In the genomic region with DNA sequence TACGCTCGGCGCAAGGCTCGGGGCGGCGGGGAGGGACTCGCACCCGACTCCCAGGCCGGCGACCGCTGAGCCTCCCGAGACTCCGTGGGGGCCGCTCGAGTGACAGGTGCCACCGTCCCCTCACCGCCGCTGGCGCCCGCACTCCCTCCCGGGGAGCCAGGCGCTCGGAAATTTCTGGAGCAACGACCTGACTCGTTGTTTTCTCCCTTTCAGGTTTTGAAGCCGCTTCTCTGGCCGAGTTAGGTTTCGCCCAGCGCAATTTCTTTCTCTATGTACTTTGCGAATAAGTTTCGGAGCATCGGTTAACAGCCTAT, we compare ENCODE assay signal across 8 cellular contexts.
DNase-seq lines count a peak whose midpoint lies in the region; ATAC-seq and TF ChIP-seq lines count a peak whose summit lies in the region.
"Not testable (repeated sequence)": the region's sequence is repeated elsewhere in the genome, so short reads cannot be mapped to it uniquely, and the experiment has no call there.

No MANE protein-coding gene starts in this region.

- TF ChIP-seq POLR2A in suprapubic skin (IDR thresholded peaks at IDR 0.05) = not testable (repeated sequence)

- not testable (repeated sequence) for H3K79me2 ChIP-seq in OCI-LY7 (ENCODE audit: insufficient read depth, low read depth, low read length)

- peak overlapping the region; percentile 56 to 82 for H3K9ac ChIP-seq in duodenal mucosa (ENCODE audit: low read depth in 1 of 2, low read length in 2 of 2)

- peak overlapping the region; percentile 89 for H3K4me2 ChIP-seq in OCI-LY7 (ENCODE audit: low read length)

- BruUV-seq in OCI-LY7 (replicated peaks; lab: Mats Ljungman, UMichigan) = not testable (repeated sequence)

- H3K27ac Mint-ChIP-seq in progenitor cell of endocrine pancreas = peak overlapping the region; percentile 95

- intact Hi-C loops in OCI-LY7 (cut with micrococcal nuclease; ENCODE audit: unreplicated experiment) = loop anchor here (1.0 kb wide), 1 partner anchor 63 kb away; no protein-coding TSS in a partner anchor

- peak; percentile 4 for ATAC-seq in HG02981 (IDR thresholded peaks at IDR 0.05; ENCODE audit: unreplicated experiment)

- not testable (repeated sequence) for DNase-seq in GM06990 (ENCODE audit: extremely low read depth, insufficient read length); OCI-LY7 (ENCODE audit: low spot score); progenitor cell of endocrine pancreas (ENCODE audit: low spot score, unreplicated experiment)
- DNase-seq in activated T-cell treated with anti-CD3 and anti-CD28 coated beads for 48 hours (ENCODE audit: low read depth) (peak; percentile 38), islet precursor cell (peak; percentile 61), suprapubic skin (ENCODE audit: low spot score in 2 of 2) (peak in 1 of 2 donors; percentile 79)

- not testable (repeated sequence) for H3K4me1 Mint-ChIP-seq in progenitor cell of endocrine pancreas (ENCODE audit: low read depth)

- not testable (repeated sequence) for H3K9me2 ChIP-seq in OCI-LY7 (ENCODE audit: insufficient read depth, low read length)

- TF ChIP-seq EP300 in suprapubic skin (IDR thresholded peaks at IDR 0.05) = not testable (repeated sequence)

- peaks cover 19% of the 10 kb centered on the region for H3K36me3 Mint-ChIP-seq in progenitor cell of endocrine pancreas (ENCODE audit: insufficient read depth)

- H3K9me3 Mint-ChIP-seq in progenitor cell of endocrine pancreas (ENCODE audit: low read depth) = not testable (repeated sequence)

- H3K27me3 ChIP-seq in GM06990 (replicated peaks; ENCODE audit: control insufficient read depth, insufficient read depth, low read length); duodenal mucosa (ENCODE audit: control insufficient read depth in 1 of 2, insufficient read depth in 2 of 2, low read length in 2 of 2); suprapubic skin: not testable (repeated sequence)

- CTCF ChIA-PET in OCI-LY7 (lab: Charles Lee; ENCODE audit: unreplicated experiment) = not testable (repeated sequence)

- not testable (repeated sequence) for TF ChIP-seq CTCF in GM06990 (IDR thresholded peaks at IDR 0.05; ENCODE audit: insufficient read depth, low read length, poor library complexity, severe bottlenecking); OCI-LY7 (conservative IDR thresholded peaks at IDR 0.05; ENCODE audit: low read length); progenitor cell of endocrine pancreas (IDR thresholded peaks at IDR 0.05; ENCODE audit: unreplicated experiment)
- peak in 1 of 2 donors; percentile 1 for TF ChIP-seq CTCF in suprapubic skin (IDR thresholded peaks at IDR 0.05)

- not testable (repeated sequence) for H3K27me3 Mint-ChIP-seq in progenitor cell of endocrine pancreas

- H3K9me3 ChIP-seq in OCI-LY7 (ENCODE audit: low read length); duodenal mucosa (ENCODE audit: control insufficient read depth in 1 of 2, low read length in 2 of 2); suprapubic skin: not testable (repeated sequence)

- POLR2A ChIA-PET in OCI-LY7 (lab: Charles Lee) = not testable (repeated sequence)

- peak overlapping the region; percentile 84 for H3K4me3 Mint-ChIP-seq in progenitor cell of endocrine pancreas (ENCODE audit: low read depth)

- H3K4me1 ChIP-seq in OCI-LY7 (ENCODE audit: insufficient read depth, low read length, poor library complexity, severe bottlenecking); duodenal mucosa (ENCODE audit: control insufficient read depth in 1 of 2, insufficient read depth in 2 of 2, low read length in 2 of 2): not testable (repeated sequence)
- H3K4me1 ChIP-seq in suprapubic skin = peaks cover 20% of the 10 kb centered on the region

- not testable (repeated sequence) for H3K36me3 ChIP-seq in GM06990 (ENCODE audit: control insufficient read depth, insufficient read depth, low read length); OCI-LY7 (ENCODE audit: insufficient read depth, low read length); duodenal mucosa (ENCODE audit: control insufficient read depth in 1 of 2, insufficient read depth in 2 of 2, low read length in 2 of 2)
- peaks cover 15% of the 10 kb centered on the region for H3K36me3 ChIP-seq in suprapubic skin

- under 1% methylated on average over 11 of the region's 32 CpGs for WGBS in suprapubic skin

- not testable (repeated sequence) for H4K20me1 ChIP-seq in OCI-LY7 (ENCODE audit: insufficient read depth, low read length)

- peak overlapping the region; percentile 93 for H2AFZ ChIP-seq in OCI-LY7 (ENCODE audit: low read length)

- not testable (repeated sequence) for H3K27ac ChIP-seq in OCI-LY7 (ENCODE audit: low read depth, low read length, poor library complexity, severe bottlenecking)
- peak overlapping the region; percentile 75 for H3K27ac ChIP-seq in duodenal mucosa (ENCODE audit: low read depth, low read length)
- peak overlapping the region; percentile 89 for H3K27ac ChIP-seq in suprapubic skin

- H3K4me3 ChIP-seq in GM06990 (replicated peaks; ENCODE audit: low read depth, low read length) (peak overlapping the region; percentile 64), OCI-LY7 (ENCODE audit: low read depth, low read length, poor library complexity, severe bottlenecking) (peak overlapping the region; percentile 78), duodenal mucosa (ENCODE audit: low read depth in 1 of 2, low read length in 2 of 2) (peak overlapping the region; percentile 58 to 73), suprapubic skin (peak overlapping the region; percentile 85)
